Comparison of ENCODE assay signal across 10 cellular contexts in the genomic region with DNA sequence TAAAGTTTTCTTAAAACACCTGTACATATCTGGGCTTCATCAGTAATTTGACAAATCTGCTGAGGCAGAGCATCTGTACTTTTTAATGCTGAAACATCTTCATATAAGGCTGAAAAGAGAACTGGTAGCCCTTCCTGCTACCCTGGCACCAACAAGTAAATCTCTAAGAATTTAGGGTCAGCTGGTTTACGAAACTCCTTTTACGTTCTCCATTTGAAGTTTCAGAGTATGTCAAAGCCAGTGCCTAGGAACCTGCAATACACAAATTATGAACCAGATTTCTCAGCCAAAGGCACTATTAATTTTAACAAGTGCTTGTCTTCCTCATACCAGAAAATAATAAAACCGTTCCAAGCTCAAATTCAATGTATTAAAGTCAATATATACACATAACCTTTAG. TPM values are rescaled to one million over a fixed set of nuclear protein-coding genes. Genes with fewer than 3 reads are reported as not detected.
DNase-seq lines count a peak whose midpoint lies in the region; ATAC-seq and TF ChIP-seq lines count a peak whose summit lies in the region.
"Had no signal": no experiment of that assay in that cellular context is flagged by ENCODE, and none has a peak within 500 bp of the region (broad histone marks: within the 10 kb centered on the region; RNA-seq: fewer than 3 reads in every experiment).

No MANE protein-coding gene starts in this region.

- no peaks in the 10 kb centered on the region for H3K9me3 Mint-ChIP-seq in endodermal cell
- no peaks in the 10 kb centered on the region for H3K9me3 Mint-ChIP-seq in neural crest cell
- H3K9me3 Mint-ChIP-seq: stimulated activated memory B cell treated with anti-CD40 and anti-IgM and Interleukin-4, amounts not matched to agents 10 μg/mL and 1 μg/mL and 100 μg/mL, for 72 hours had no signal

- H3K27ac ChIP-seq in endodermal cell (ENCODE audit: low read depth, low read length) (no peak overlapping the region), Karpas-422 (ENCODE audit: low read length) (no peak overlapping the region)

- ATAC-seq in GM19328 (IDR thresholded peaks at IDR 0.05; ENCODE audit: unreplicated experiment), result no peak
- no peak for ATAC-seq in GM21737 (IDR thresholded peaks at IDR 0.05; ENCODE audit: unreplicated experiment)
- ATAC-seq: stimulated activated memory B cell treated with anti-CD40 and anti-IgM and Interleukin-4, amounts not matched to agents 10 μg/mL and 1 μg/mL and 100 μg/mL, for 72 hours had no signal

- H4K20me1 ChIP-seq in Karpas-422 (ENCODE audit: insufficient read depth, low read depth, low read length), result peaks cover 56% of the 10 kb centered on the region

- peaks cover 54% of the 10 kb centered on the region for H3K4me1 Mint-ChIP-seq in endodermal cell
- H3K4me1 Mint-ChIP-seq in neural crest cell, result peaks cover 80% of the 10 kb centered on the region

- no peaks in the 10 kb centered on the region for H3K27me3 Mint-ChIP-seq in endodermal cell (ENCODE audit: insufficient read depth)
- H3K27me3 Mint-ChIP-seq in neural crest cell (ENCODE audit: low read depth), result peaks cover 3% of the 10 kb centered on the region
- H3K27me3 Mint-ChIP-seq: stimulated activated memory B cell treated with anti-CD40 and anti-IgM and Interleukin-4, amounts not matched to agents 10 μg/mL and 1 μg/mL and 100 μg/mL, for 72 hours had no signal

- peak overlapping the region; percentile 87 for H3K4me3 ChIP-seq in AG10803 (ENCODE audit: low read length)
- peak overlapping the region; percentile 100 for H3K4me3 ChIP-seq in endodermal cell (ENCODE audit: low read length)
- no peak overlapping the region for H3K4me3 ChIP-seq in Karpas-422 (ENCODE audit: low read length)

- H3K9me3 ChIP-seq in endodermal cell (ENCODE audit: control insufficient read depth, low read length) (no peaks in the 10 kb centered on the region), Karpas-422 (ENCODE audit: low read length) (no peaks in the 10 kb centered on the region)

- H3K4me3 Mint-ChIP-seq in endodermal cell (no peak overlapping the region), neural crest cell (peak overlapping the region; percentile 47)

- peak overlapping the region; percentile 9 for H3K9ac ChIP-seq in endodermal cell (ENCODE audit: extremely low read depth, low read length, poor library complexity, severe bottlenecking)
- H3K9ac ChIP-seq in Karpas-422 (ENCODE audit: low read length), result no peak overlapping the region

- WGBS in endodermal cell (ENCODE audit: insufficient coverage in 1 of 2, insufficient read length in 1 of 2), 2 experiments, result 71 to 81% methylated on average over 2 to 3 of the region's 3 CpGs

- peaks cover 76% of the 10 kb centered on the region for H3K79me2 ChIP-seq in Karpas-422 (ENCODE audit: low read length)

- H3K4me2 ChIP-seq in Karpas-422 (ENCODE audit: low read depth, low read length, poor library complexity, severe bottlenecking), result no peak overlapping the region

- H3K9me2 ChIP-seq in Karpas-422 (replicated peaks; ENCODE audit: insufficient read depth, low read length), result no peaks in the 10 kb centered on the region

- H3K27ac Mint-ChIP-seq in endodermal cell, result no peak overlapping the region
- H3K27ac Mint-ChIP-seq in neural crest cell (ENCODE audit: unreplicated experiment), result no peak overlapping the region

- H2AFZ ChIP-seq in Karpas-422 (ENCODE audit: low read length), result no peak overlapping the region

- H3K27me3 ChIP-seq in endodermal cell (ENCODE audit: control insufficient read depth, insufficient read depth, low read length, poor library complexity, severe bottlenecking) (no peaks in the 10 kb centered on the region), Karpas-422 (ENCODE audit: low read length) (no peaks in the 10 kb centered on the region)

- peaks cover 64% of the 10 kb centered on the region for H3K36me3 Mint-ChIP-seq in endodermal cell (ENCODE audit: low read depth)
- H3K36me3 Mint-ChIP-seq in neural crest cell (ENCODE audit: low read depth), result peaks cover 35% of the 10 kb centered on the region

- H3K36me3 ChIP-seq in endodermal cell (ENCODE audit: control insufficient read depth, insufficient read depth, low read length), result peaks cover 66% of the 10 kb centered on the region
- peaks cover 62% of the 10 kb centered on the region for H3K36me3 ChIP-seq in Karpas-422 (ENCODE audit: insufficient read depth, low read length)

- DNase-seq in AG10803 (ENCODE audit: low read depth) (no peak), MV-4-11 (lab: John Stamatoyannopoulos, UW) (peak; percentile 31), endodermal cell (no peak), neural crest cell (ENCODE audit: low read depth, low spot score) (no peak), Karpas-422 (no peak), H4 (ENCODE audit: low spot score) (no peak)
- DNase-seq: NCI-H446 treated with DMSO at 0.1 percent for 48 hours had no signal

- TF ChIP-seq CTCF in AG10803 (conservative IDR thresholded peaks at IDR 0.05; ENCODE audit: low read length) (no peak), endodermal cell (conservative IDR thresholded peaks at IDR 0.05) (no peak), neural crest cell (conservative IDR thresholded peaks at IDR 0.05) (no peak)

- H3K4me1 ChIP-seq in endodermal cell (ENCODE audit: control insufficient read depth, insufficient read depth, low read length), result peaks cover 29% of the 10 kb centered on the region
- peaks cover 29% of the 10 kb centered on the region for H3K4me1 ChIP-seq in Karpas-422 (ENCODE audit: low read length)

RNA-seq across cellular contexts. Expression of a gene that starts 3.8 kb away (rescaled TPM):
- total RNA-seq in endodermal cell, result 100 to 1,000 TPM; 121 to 137 TPM
- polyA plus RNA-seq in endodermal cell (2013, experiment 1 of 2), result 192 TPM
- 169 TPM for polyA plus RNA-seq in endodermal cell (2013, experiment 2 of 2)
- total RNA-seq in neural crest cell, result 194 and 201 TPM in 2 replicates
- total RNA-seq in Karpas-422 (2014; rRNA removed; shearing (Covaris generic); ENCODE audit: low replicate concordance), result 35.0 and 46.4 TPM in 2 replicates
- 170 and 179 TPM in 2 replicates for total RNA-seq in H4 (2014; rRNA removed; shearing (Covaris generic))
